In genomic region chr1:33288976-33289857, GRCh38 we compare ENCODE assay signal across 29 cellular contexts. TPM values are rescaled to one million over a fixed set of nuclear protein-coding genes. Genes with fewer than 3 reads are reported as not detected.
DNase-seq lines count a peak whose midpoint lies in the region; ATAC-seq and TF ChIP-seq lines count a peak whose summit lies in the region.
"Had no signal": no experiment of that assay in that cellular context is flagged by ENCODE, and none has a peak within 500 bp of the region (broad histone marks: within the 10 kb centered on the region; RNA-seq: fewer than 3 reads in every experiment).

No MANE protein-coding gene starts in this region.

- H3K14ac ChIP-seq in neuronal stem cell (ENCODE audit: low read length), result no peak overlapping the region

- H3K36me3 ChIP-seq in heart left ventricle (peaks cover 0 to 51% (median 37%) of the 10 kb centered on the region in 9 donors), neuronal stem cell (replicated peaks in 1 of 2; ENCODE audit: control insufficient read depth in 2 of 2, insufficient read depth in 2 of 2, low read length in 2 of 2) (peaks cover 19 to 74% of the 10 kb centered on the region in 2 donors), upper lobe of right lung (peaks cover 37% of the 10 kb centered on the region)

- no peaks in the 10 kb centered on the region for H3K9me3 Mint-ChIP-seq in activated naive CD8-positive, alpha-beta T cell treated with anti-CD3 and anti-CD28 coated beads, Interleukin-2, amount 10 ng/mL, durations not matched to agents 7 days and 5 days
- H3K9me3 Mint-ChIP-seq in activated naive CD8-positive, alpha-beta T cell treated with anti-CD3 and anti-CD28 coated beads for 36 hours, result no peaks in the 10 kb centered on the region
- H3K9me3 Mint-ChIP-seq: activated CD8-positive, alpha-beta T cell treated with anti-CD3 and anti-CD28 coated beads for 36 hours had no signal

- H3K4me3 Mint-ChIP-seq in activated naive CD8-positive, alpha-beta T cell treated with anti-CD3 and anti-CD28 coated beads, Interleukin-2, amount 10 ng/mL, durations not matched to agents 7 days and 5 days, result no peak overlapping the region
- no peak overlapping the region for H3K4me3 Mint-ChIP-seq in activated naive CD8-positive, alpha-beta T cell treated with anti-CD3 and anti-CD28 coated beads for 36 hours
- H3K4me3 Mint-ChIP-seq: activated CD8-positive, alpha-beta T cell treated with anti-CD3 and anti-CD28 coated beads for 36 hours; CD8-positive, alpha-beta memory T cell had no signal

- H3K4me1 ChIP-seq in heart left ventricle (peaks cover 0 to 42% (median 21%) of the 10 kb centered on the region in 12 donors), neuronal stem cell (ENCODE audit: control insufficient read depth in 2 of 2, insufficient read depth in 1 of 2, low read depth in 1 of 2, low read length in 2 of 2) (no peaks in the 10 kb centered on the region), upper lobe of right lung (no peaks in the 10 kb centered on the region)

- no peaks in the 10 kb centered on the region for H3K79me1 ChIP-seq in neuronal stem cell (ENCODE audit: low read depth, low read length)

- H2BK120ac ChIP-seq in neuronal stem cell (ENCODE audit: low read depth, low read length), result no peak overlapping the region

- no peak overlapping the region for H3K4ac ChIP-seq in neuronal stem cell (ENCODE audit: low read length)

- intact Hi-C loops in heart left ventricle (cut with DNase I), result no loop called here
- intact Hi-C loops in upper lobe of right lung (cut with DNase I), result no loop called here

- DNase-seq in activated naive CD8-positive, alpha-beta T cell treated with anti-CD3 and anti-CD28 coated beads, Interleukin-2, amount 10 ng/mL, durations not matched to agents 7 days and 5 days, result peak; percentile 18
- DNase-seq in activated naive CD8-positive, alpha-beta T cell treated with anti-CD3 and anti-CD28 coated beads for 36 hours, result no peak
- DNase-seq in heart left ventricle (peak in 1 of 5 donors; percentile 30), neuronal stem cell (ENCODE audit: low spot score) (no peak), upper lobe of right lung (peak; percentile 48), omental fat pad (ENCODE audit: low spot score) (no peak)
- DNase-seq: 8988T; activated CD8-positive, alpha-beta T cell treated with anti-CD3 and anti-CD28 coated beads for 36 hours; activated naive CD4-positive, alpha-beta T cell; amniotic stem cell; CD8-positive, alpha-beta memory T cell; DMS79; effector CD8-positive, alpha-beta T cell; foreskin melanocyte; mammary epithelial cell; NCI-H1694; NCI-H82; SHP77 treated with DMSO at 0.1 percent for 48 hours; small intestine; stimulated activated naive CD4-positive, alpha-beta T cell; SW 1271; testis had no signal

- no peak overlapping the region for H2BK5ac ChIP-seq in neuronal stem cell (ENCODE audit: low read length)

- H3K27me3 ChIP-seq in heart left ventricle, result no peaks in the 10 kb centered on the region
- H3K27me3 ChIP-seq in neuronal stem cell (ENCODE audit: control insufficient read depth in 3 of 3, insufficient read depth in 3 of 3, low read depth in 1 of 3, low read length in 3 of 3), result no peaks in the 10 kb centered on the region
- no peaks in the 10 kb centered on the region for H3K27me3 ChIP-seq in upper lobe of right lung
- H3K27me3 ChIP-seq: testis had no signal

- TF ChIP-seq POLR2A in heart left ventricle (IDR thresholded peaks at IDR 0.05), result no peak

- POLR2A ChIA-PET in activated naive CD8-positive, alpha-beta T cell treated with anti-CD3 and anti-CD28 coated beads, Interleukin-2, amount 10 ng/mL, durations not matched to agents 7 days and 5 days (lab: Charles Lee), result no interaction called here

- no peak overlapping the region for H2BK12ac ChIP-seq in neuronal stem cell (ENCODE audit: low read length)

- no peak overlapping the region for H2AFZ ChIP-seq in neuronal stem cell (ENCODE audit: low read length)

- H3K27ac ChIP-seq in heart left ventricle, result peak overlapping the region in 5 of 12 donors; percentile 17 to 43 (median 31)
- H3K27ac ChIP-seq in neuronal stem cell (replicated peaks; ENCODE audit: low read length), result no peak overlapping the region
- H3K27ac ChIP-seq in upper lobe of right lung, result no peak overlapping the region
- H3K27ac ChIP-seq: KMS-11 had no signal

- H3K4me2 ChIP-seq in neuronal stem cell (ENCODE audit: insufficient read depth, low read length, poor library complexity, severe bottlenecking), result no peak overlapping the region
- H3K4me2 ChIP-seq: KMS-11 had no signal

- no peak overlapping the region for H4K91ac ChIP-seq in neuronal stem cell (ENCODE audit: low read depth, low read length, poor library complexity)

- no peak overlapping the region for H2BK15ac ChIP-seq in neuronal stem cell (ENCODE audit: low read length)

- peak overlapping the region; percentile 45 for H3K27ac Mint-ChIP-seq in activated naive CD8-positive, alpha-beta T cell treated with anti-CD3 and anti-CD28 coated beads, Interleukin-2, amount 10 ng/mL, durations not matched to agents 7 days and 5 days
- H3K27ac Mint-ChIP-seq in activated naive CD8-positive, alpha-beta T cell treated with anti-CD3 and anti-CD28 coated beads for 36 hours, result no peak overlapping the region
- H3K27ac Mint-ChIP-seq: activated CD8-positive, alpha-beta T cell treated with anti-CD3 and anti-CD28 coated beads for 36 hours had no signal

- H3K4me3 ChIP-seq in heart left ventricle, result no peak overlapping the region
- no peak overlapping the region for H3K4me3 ChIP-seq in neuronal stem cell (ENCODE audit: low read length in 2 of 2)
- no peak overlapping the region for H3K4me3 ChIP-seq in upper lobe of right lung
- H3K4me3 ChIP-seq: testis had no signal

- no peak overlapping the region for H3K23ac ChIP-seq in neuronal stem cell (ENCODE audit: low read depth, low read length, poor library complexity)

- 79 to 82% (median 80%) methylated on average over 16 of the region's 16 CpGs for WGBS in heart left ventricle, 4 donors
- no CpG with 5 or more reads among the region's 16 CpGs for WGBS in neuronal stem cell (ENCODE audit: extremely low coverage in 2 of 2, insufficient read length in 2 of 2, insufficient replicate concordance in 1 of 2), 2 donors

- ATAC-seq in activated naive CD8-positive, alpha-beta T cell treated with anti-CD3 and anti-CD28 coated beads, Interleukin-2, amount 10 ng/mL, durations not matched to agents 7 days and 5 days (ENCODE audit: low read depth), result no peak
- ATAC-seq in heart left ventricle, result peak; percentile 23 to 74 (median 62)
- no peak for ATAC-seq in upper lobe of right lung
- ATAC-seq in omental fat pad (ENCODE audit: low FRiP score), result no peak
- ATAC-seq in HG03432 (IDR thresholded peaks at IDR 0.05; ENCODE audit: unreplicated experiment), result no peak
- ATAC-seq in HG03378 (IDR thresholded peaks at IDR 0.05; ENCODE audit: unreplicated experiment), result no peak
- ATAC-seq: activated CD4-positive, CD25-positive, alpha-beta regulatory T cell treated with anti-CD3 and anti-CD28 coated beads, Interleukin-2, amount 50 U/mL, for 24 hours; activated CD8-positive, alpha-beta T cell treated with anti-CD3 and anti-CD28 coated beads for 36 hours; esophagus mucosa had no signal

- no peaks in the 10 kb centered on the region for H3K4me1 Mint-ChIP-seq in activated naive CD8-positive, alpha-beta T cell treated with anti-CD3 and anti-CD28 coated beads, Interleukin-2, amount 10 ng/mL, durations not matched to agents 7 days and 5 days
- no peaks in the 10 kb centered on the region for H3K4me1 Mint-ChIP-seq in activated naive CD8-positive, alpha-beta T cell treated with anti-CD3 and anti-CD28 coated beads for 36 hours

- H3K18ac ChIP-seq in neuronal stem cell (ENCODE audit: low read length), result no peak overlapping the region

- peaks cover 20% of the 10 kb centered on the region for H3K36me3 Mint-ChIP-seq in activated naive CD8-positive, alpha-beta T cell treated with anti-CD3 and anti-CD28 coated beads, Interleukin-2, amount 10 ng/mL, durations not matched to agents 7 days and 5 days
- peaks cover 12% of the 10 kb centered on the region for H3K36me3 Mint-ChIP-seq in activated naive CD8-positive, alpha-beta T cell treated with anti-CD3 and anti-CD28 coated beads for 36 hours

- no peaks in the 10 kb centered on the region for H3K27me3 Mint-ChIP-seq in activated naive CD8-positive, alpha-beta T cell treated with anti-CD3 and anti-CD28 coated beads, Interleukin-2, amount 10 ng/mL, durations not matched to agents 7 days and 5 days
- H3K27me3 Mint-ChIP-seq in activated naive CD8-positive, alpha-beta T cell treated with anti-CD3 and anti-CD28 coated beads for 36 hours, result no peaks in the 10 kb centered on the region
- H3K27me3 Mint-ChIP-seq: activated CD8-positive, alpha-beta T cell treated with anti-CD3 and anti-CD28 coated beads for 36 hours had no signal

- H3K9ac ChIP-seq in neuronal stem cell (ENCODE audit: low read depth, low read length, poor library complexity), result peak overlapping the region; percentile 2
- H3K9ac ChIP-seq: KMS-11 had no signal

- no peak overlapping the region for H2AK5ac ChIP-seq in neuronal stem cell (ENCODE audit: low read depth, low read length)

- no peak for TF ChIP-seq CTCF in heart left ventricle (IDR thresholded peaks at IDR 0.05)
- TF ChIP-seq CTCF in upper lobe of right lung (IDR thresholded peaks at IDR 0.05), result no peak
- TF ChIP-seq CTCF in omental fat pad (IDR thresholded peaks at IDR 0.05), result no peak

- H4K8ac ChIP-seq in neuronal stem cell (ENCODE audit: low read depth, low read length), result no peak overlapping the region

- H3K9me3 ChIP-seq in heart left ventricle, result no peaks in the 10 kb centered on the region
- H3K9me3 ChIP-seq in neuronal stem cell (replicated peaks in 1 of 2; ENCODE audit: control insufficient read depth in 2 of 2, insufficient read depth in 1 of 2, low read depth in 1 of 2, low read length in 2 of 2), result peaks cover 0 to 7% of the 10 kb centered on the region in 2 donors
- no peaks in the 10 kb centered on the region for H3K9me3 ChIP-seq in upper lobe of right lung
- H3K9me3 ChIP-seq: testis had no signal

RNA-seq across cellular contexts. Expression of gene A3GALT2, which starts 31.7 kb away (rescaled TPM):
- under 1 TPM in 1 of 2 experiments, not detected in 1; 0.31 TPM for total RNA-seq in activated naive CD8-positive, alpha-beta T cell treated with anti-CD3 and anti-CD28 coated beads, Interleukin-2, amount 10 ng/mL, durations not matched to agents 7 days and 5 days
- not detected for total RNA-seq in activated naive CD8-positive, alpha-beta T cell treated with anti-CD3 and anti-CD28 coated beads for 36 hours
- total RNA-seq in heart left ventricle (under 1 TPM in 1 of 9 donors, not detected in 8; 0.40 TPM), upper lobe of right lung (not detected), omental fat pad (not detected)
- not detected for polyA plus RNA-seq in heart left ventricle
- not detected for polyA plus RNA-seq in neuronal stem cell (2013, experiment 1 of 2)
- polyA plus RNA-seq in neuronal stem cell (2013, experiment 2 of 2), result not detected
- total RNA-seq: activated CD8-positive, alpha-beta T cell treated with anti-CD3 and anti-CD28 coated beads for 36 hours; CD8-positive, alpha-beta memory T cell; esophagus mucosa; mammary epithelial cell; OCI-LY7 had no signal
- polyA plus RNA-seq: CD8-positive, alpha-beta memory T cell; keratinocyte; mammary epithelial cell; small intestine had no signal

RNA-seq across cellular contexts. Expression of gene ZNF362, which starts 32.9 kb away (rescaled TPM):
- total RNA-seq in activated naive CD8-positive, alpha-beta T cell treated with anti-CD3 and anti-CD28 coated beads, Interleukin-2, amount 10 ng/mL, durations not matched to agents 7 days and 5 days, result 10 to 100 TPM; 18.8 to 23.1 TPM
- 1 to 10 TPM; 7.2 to 9.2 TPM for total RNA-seq in activated naive CD8-positive, alpha-beta T cell treated with anti-CD3 and anti-CD28 coated beads for 36 hours
- 10 to 100 TPM; 24.9 to 39.7 (median 33.3) TPM for total RNA-seq in heart left ventricle
- 10 to 100 TPM; 11.1 to 18.8 TPM for polyA plus RNA-seq in heart left ventricle
- 42.6 TPM for polyA plus RNA-seq in neuronal stem cell (2013, experiment 1 of 2)
- 45.2 TPM for polyA plus RNA-seq in neuronal stem cell (2013, experiment 2 of 2)
- total RNA-seq in upper lobe of right lung, result 31.8 TPM
- total RNA-seq in omental fat pad, result 10 to 100 TPM; 10.4 to 13.9 (median 11.2) TPM

Comparison
In these comparisons a context has a peak if more than half of its experiments do, and no peak if none do; other contexts are left out.
1. DNase-seq: peak in activated naive CD8-positive, alpha-beta T cell treated with anti-CD3 and anti-CD28 coated beads, Interleukin-2, amount 10 ng/mL, durations not matched to agents 7 days and 5 days (single experiment) and upper lobe of right lung (single experiment); none in activated naive CD8-positive, alpha-beta T cell treated with anti-CD3 and anti-CD28 coated beads for 36 hours (single experiment), neuronal stem cell (single experiment) and omental fat pad (single experiment).
2. ATAC-seq: peak in heart left ventricle (4 of 4); none in activated naive CD8-positive, alpha-beta T cell treated with anti-CD3 and anti-CD28 coated beads, Interleukin-2, amount 10 ng/mL, durations not matched to agents 7 days and 5 days (single experiment), upper lobe of right lung (single experiment), omental fat pad (single experiment), HG03432 (single experiment) and HG03378 (single experiment).